8 cellular contexts compared by ENCODE assay signal in the genomic region with DNA sequence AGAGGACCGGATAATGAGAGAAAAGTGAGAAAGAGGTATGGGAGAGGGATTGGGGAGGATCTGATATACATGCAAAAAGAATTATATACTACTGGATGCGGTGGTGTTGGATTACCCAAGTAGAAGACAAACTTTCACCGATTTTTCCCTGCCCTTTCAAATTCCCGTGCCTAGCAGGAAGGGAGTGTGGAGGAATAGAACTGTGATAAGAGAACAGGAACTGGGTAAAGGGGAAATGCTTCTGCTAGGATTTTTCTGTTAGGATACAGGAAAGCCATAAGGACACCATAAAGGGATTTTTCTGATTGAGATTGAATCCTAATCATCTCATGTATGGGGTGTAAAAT. TPM values are rescaled to one million over a fixed set of nuclear protein-coding genes. Genes with fewer than 3 reads are reported as not detected.
DNase-seq lines count a peak whose midpoint lies in the region; ATAC-seq and TF ChIP-seq lines count a peak whose summit lies in the region.

No MANE protein-coding gene starts in this region.

- peak overlapping the region; percentile 85 to 98 (median 94) for H3K4me3 Mint-ChIP-seq in naive thymus-derived CD4-positive, alpha-beta T cell

- CTCF ChIA-PET in Panc1 (lab: Charles Lee) = no interaction called here
- CTCF ChIA-PET in naive thymus-derived CD4-positive, alpha-beta T cell (lab: Charles Lee) = interaction anchor here (0.6 kb wide), 1 partner anchor 10 kb away, joined by 3 read pairs; no protein-coding TSS in a partner anchor

- POLR2A ChIA-PET in Panc1 (lab: Charles Lee) = no interaction called here
- POLR2A ChIA-PET in naive thymus-derived CD4-positive, alpha-beta T cell (lab: Charles Lee) = interaction anchor here (1.0 kb wide), 1 partner anchor 393 kb away, joined by 3 read pairs; no protein-coding TSS in a partner anchor

- H3K36me3 ChIP-seq in Panc1 (ENCODE audit: control insufficient read depth, insufficient read depth, low read length) (no peaks in the 10 kb centered on the region; the same call in 1 of the 2 replicates), endocrine pancreas (ENCODE audit: control insufficient read depth, insufficient read depth, low read length) (no peaks in the 10 kb centered on the region)
- peaks cover 0 to 8% (median 0%) of the 10 kb centered on the region in 3 experiments for H3K36me3 ChIP-seq in naive thymus-derived CD4-positive, alpha-beta T cell (ENCODE audit: control insufficient read depth in 2 of 3, insufficient read depth in 3 of 3, low read length in 3 of 3)

- H3K27ac ChIP-seq in Panc1 (ENCODE audit: low read length) = peak overlapping the region; percentile 99
- peak overlapping the region; percentile 65 for H3K27ac ChIP-seq in naive thymus-derived CD4-positive, alpha-beta T cell (ENCODE audit: low read depth, low read length)

- peak overlapping the region; percentile 96 for H3K9ac ChIP-seq in endocrine pancreas (ENCODE audit: control insufficient read depth, insufficient read depth, low read length)

- peaks cover 16 to 37% (median 25%) of the 10 kb centered on the region in 7 donors for H3K4me1 Mint-ChIP-seq in naive thymus-derived CD4-positive, alpha-beta T cell

- ATAC-seq in GM21723 (IDR thresholded peaks at IDR 0.05; ENCODE audit: unreplicated experiment) (peak; percentile 23), Panc1 (peak; percentile 20), HG02884 (IDR thresholded peaks at IDR 0.05; ENCODE audit: unreplicated experiment) (no peak)
- no peak for ATAC-seq in naive thymus-derived CD4-positive, alpha-beta T cell

- peak; percentile 17 for DNase-seq in Ammon's horn (ENCODE audit: low spot score)
- no peak for DNase-seq in Panc1 (ENCODE audit: low read depth, low spot score)
- no peak for DNase-seq in naive thymus-derived CD4-positive, alpha-beta T cell
- no peak for DNase-seq in effector CD8-positive, alpha-beta T cell (lab: John Stamatoyannopoulos, UW)
- no peak for DNase-seq in DMS114 treated with DMSO at 0.1 percent for 48 hours (lab: John Stamatoyannopoulos, UW; ENCODE audit: unreplicated experiment)

- intact Hi-C loops in Panc1 (cut with micrococcal nuclease; ENCODE audit: unreplicated experiment) = loop anchor here (10.0 kb wide), 1 partner anchor 420 kb away; a partner anchor contains a TSS
- intact Hi-C loops in naive thymus-derived CD4-positive, alpha-beta T cell (cut with micrococcal nuclease) = loop anchor here (2.0 to 10.0 kb wide), 6 partner anchors 16 to 1430 kb away; a partner anchor contains a TSS

- peak overlapping the region; percentile 79 to 96 (median 88) for H3K27ac Mint-ChIP-seq in naive thymus-derived CD4-positive, alpha-beta T cell

- H3K9me3 ChIP-seq in Panc1 (ENCODE audit: control insufficient read depth, insufficient read depth, low read depth, low read length) (no peaks in the 10 kb centered on the region), endocrine pancreas (ENCODE audit: control insufficient read depth, low read length) (no peaks in the 10 kb centered on the region)
- H3K9me3 ChIP-seq in naive thymus-derived CD4-positive, alpha-beta T cell (ENCODE audit: control insufficient read depth in 2 of 3, low read length in 3 of 3) = no peaks in the 10 kb centered on the region

- peaks cover 29% of the 10 kb centered on the region for H3K4me1 ChIP-seq in Panc1 (ENCODE audit: control insufficient read depth, insufficient read depth, low read length)
- H3K4me1 ChIP-seq in endocrine pancreas (ENCODE audit: control insufficient read depth, insufficient read depth, low read length) = peaks cover 18% of the 10 kb centered on the region
- peaks cover 0 to 12% of the 10 kb centered on the region in 2 donors for H3K4me1 ChIP-seq in naive thymus-derived CD4-positive, alpha-beta T cell (ENCODE audit: control insufficient read depth in 2 of 2, insufficient read depth in 2 of 2, low read length in 2 of 2)

- in situ Hi-C loops in Panc1 (cut with HindIII; ENCODE audit: low pct_unique_long_range_greater_than_20kb, low sequenced_read_pairs) = no loop called here

- TSS peak; percentile 98 for BruUV-seq in Panc1 (replicated peaks; lab: Mats Ljungman, UMichigan)

- H3K9me3 Mint-ChIP-seq in naive thymus-derived CD4-positive, alpha-beta T cell = peaks cover 0 to 4% (median 0%) of the 10 kb centered on the region in 11 donors

- TF ChIP-seq CTCF in Panc1 (IDR thresholded peaks at IDR 0.05) = no peak

- H3K36me3 Mint-ChIP-seq in naive thymus-derived CD4-positive, alpha-beta T cell = peaks cover 0 to 7% (median 3%) of the 10 kb centered on the region in 5 donors

- H3K4me3 ChIP-seq in Panc1 (ENCODE audit: low read depth in 2 of 2, low read length in 2 of 2) = peak overlapping the region; percentile 85 to 90
- peak overlapping the region; percentile 96 for H3K4me3 ChIP-seq in endocrine pancreas (ENCODE audit: control insufficient read depth, insufficient read depth, low read length)
- H3K4me3 ChIP-seq in naive thymus-derived CD4-positive, alpha-beta T cell (ENCODE audit: low read length) = peak overlapping the region; percentile 91

- H3K27me3 ChIP-seq in Panc1 (ENCODE audit: control insufficient read depth, insufficient read depth, low read length) (no peaks in the 10 kb centered on the region), endocrine pancreas (ENCODE audit: control insufficient read depth, insufficient read depth, low read length) (no peaks in the 10 kb centered on the region)
- H3K27me3 ChIP-seq in naive thymus-derived CD4-positive, alpha-beta T cell (ENCODE audit: control insufficient read depth in 2 of 2, insufficient read depth in 2 of 2, low read length in 2 of 2) = no peaks in the 10 kb centered on the region

- H3K27me3 Mint-ChIP-seq in naive thymus-derived CD4-positive, alpha-beta T cell = peaks cover 5 to 11% (median 8%) of the 10 kb centered on the region in 5 donors

RNA-seq across cellular contexts. Expression of a gene that starts 0.5 kb away (rescaled TPM):
- total RNA-seq in Panc1 (2021; ENCODE audit: unreplicated experiment) = 44.8 TPM
- 23.7 TPM for polyA plus RNA-seq in Panc1 (2012; ENCODE audit: insufficient read length)
- 10 to 100 TPM in 3 of 5 experiments, 1 to 10 TPM in 2; 9.0 to 20.8 (median 10.5) TPM for total RNA-seq in naive thymus-derived CD4-positive, alpha-beta T cell
- polyA plus RNA-seq in naive thymus-derived CD4-positive, alpha-beta T cell = 1 to 10 TPM; 5.9 to 7.2 TPM

Comparison
In these comparisons a context has a peak if more than half of its experiments do, and no peak if none do; other contexts are left out.
1. ATAC-seq: peak in GM21723 (single experiment) and Panc1 (single experiment); none in naive thymus-derived CD4-positive, alpha-beta T cell (single experiment) and HG02884 (single experiment).
2. Peak in every context shown above with its lines, with median percentiles within 50 percentile points of each other: H3K4me3 ChIP-seq.